In the genomic region with DNA sequence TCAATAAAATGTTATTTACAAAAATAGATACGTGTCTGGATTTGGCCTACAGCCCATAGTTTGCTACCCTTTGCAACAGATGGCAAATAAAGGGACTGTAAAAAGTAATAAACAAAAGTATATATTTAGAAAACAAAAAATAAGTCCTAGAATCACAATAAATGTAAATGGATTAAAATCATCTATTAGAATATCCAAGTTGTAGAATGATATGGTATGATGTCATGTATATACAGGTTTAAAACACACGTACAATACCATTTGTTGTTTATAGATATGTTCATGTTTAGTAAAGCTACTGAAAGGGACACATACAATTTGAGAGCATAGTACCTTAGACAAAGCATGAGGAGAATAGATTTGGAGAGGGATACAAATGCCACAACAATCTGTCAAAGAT, we compare ENCODE assay signal across 8 cellular contexts.
"Had no signal": no experiment of that assay in that cellular context is flagged by ENCODE, and none has a peak within 500 bp of the region (broad histone marks: within the 10 kb centered on the region; RNA-seq: fewer than 3 reads in every experiment).

No MANE protein-coding gene starts in this region.

- ATAC-seq: GM12878 had no signal

- H3K4me3 ChIP-seq: GM12878 had no signal

- DNase-seq: GDM1, GF-D8 had no signal

- FAIRE-seq: G401.6, GM12878, GM12891, GM12892, GM18507, GM19239 had no signal
